In genomic region chr2:9327873-9328352, GRCh38 we compare ENCODE assay signal across 22 cellular contexts.
DNase-seq lines count a peak whose midpoint lies in the region; ATAC-seq, FAIRE-seq and TF ChIP-seq lines count a peak whose summit lies in the region.
"Had no signal": no experiment of that assay in that cellular context is flagged by ENCODE, and none has a peak within 500 bp of the region (broad histone marks: within the 10 kb centered on the region; RNA-seq: fewer than 3 reads in every experiment).

No MANE protein-coding gene starts in this region.

- peaks cover 0 to 20% (median 7%) of the 10 kb centered on the region in 5 donors for H3K27me3 Mint-ChIP-seq in naive thymus-derived CD4-positive, alpha-beta T cell

- no peak overlapping the region for H3K27ac Mint-ChIP-seq in naive thymus-derived CD4-positive, alpha-beta T cell
- H3K27ac Mint-ChIP-seq: activated naive CD8-positive, alpha-beta T cell had no signal

- H3K36me3 Mint-ChIP-seq in naive thymus-derived CD4-positive, alpha-beta T cell, result no peaks in the 10 kb centered on the region

- peak; percentile 61 for ATAC-seq in naive thymus-derived CD4-positive, alpha-beta T cell
- ATAC-seq in GM21786 (IDR thresholded peaks at IDR 0.05; ENCODE audit: unreplicated experiment) (no peak), GM18505 (IDR thresholded peaks at IDR 0.05; ENCODE audit: unreplicated experiment) (no peak)

- POLR2A ChIA-PET in naive thymus-derived CD4-positive, alpha-beta T cell (lab: Charles Lee), result interaction anchor here (0.7 kb wide), 1 partner anchor 18 kb away, joined by 3 read pairs; no protein-coding TSS in a partner anchor

- H3K27me3 ChIP-seq in bronchial epithelial cell (ENCODE audit: control insufficient read depth, insufficient read depth, low read length), result no peaks in the 10 kb centered on the region
- no peaks in the 10 kb centered on the region for H3K27me3 ChIP-seq in naive thymus-derived CD4-positive, alpha-beta T cell (ENCODE audit: control insufficient read depth in 2 of 2, insufficient read depth in 2 of 2, low read length in 2 of 2)
- H3K27me3 ChIP-seq: neutrophil, right lobe of liver had no signal

- H3K36me3 ChIP-seq in bronchial epithelial cell (ENCODE audit: control insufficient read depth, insufficient read depth, low read length), result peaks cover 12% of the 10 kb centered on the region
- no peaks in the 10 kb centered on the region for H3K36me3 ChIP-seq in naive thymus-derived CD4-positive, alpha-beta T cell (ENCODE audit: control insufficient read depth in 2 of 3, insufficient read depth in 3 of 3, low read length in 3 of 3)
- H3K36me3 ChIP-seq: neutrophil, right lobe of liver had no signal

- intact Hi-C loops in naive thymus-derived CD4-positive, alpha-beta T cell (cut with micrococcal nuclease), result no loop called here

- no peaks in the 10 kb centered on the region for H3K4me1 ChIP-seq in naive thymus-derived CD4-positive, alpha-beta T cell (ENCODE audit: control insufficient read depth in 2 of 2, insufficient read depth in 2 of 2, low read length in 2 of 2)
- H3K4me1 ChIP-seq: right lobe of liver had no signal

- H3K4me1 Mint-ChIP-seq in naive thymus-derived CD4-positive, alpha-beta T cell, result no peaks in the 10 kb centered on the region

- H3K9me3 ChIP-seq in naive thymus-derived CD4-positive, alpha-beta T cell (ENCODE audit: control insufficient read depth in 2 of 3, low read length in 3 of 3), result no peaks in the 10 kb centered on the region
- H3K9me3 ChIP-seq: neutrophil, right lobe of liver had no signal

- H3K27ac ChIP-seq in naive thymus-derived CD4-positive, alpha-beta T cell (ENCODE audit: low read depth, low read length), result no peak overlapping the region
- H3K27ac ChIP-seq: KMS-11, neutrophil, PC-9, right lobe of liver had no signal

- FAIRE-seq in bronchial epithelial cell (lab: Jason Lieb, UNC), result no peak
- FAIRE-seq: GM18507, kidney had no signal

- DNase-seq in DMS53 (lab: John Stamatoyannopoulos, UW) (peak; percentile 89), MV-4-11 (lab: John Stamatoyannopoulos, UW) (peak; percentile 7), bronchial epithelial cell (ENCODE audit: low read depth) (peak; percentile 76), Ammon's horn (ENCODE audit: low spot score) (no peak), midbrain (lab: John Stamatoyannopoulos, UW) (no peak)
- no peak for DNase-seq in naive thymus-derived CD4-positive, alpha-beta T cell
- DNase-seq: activated T-cell treated with anti-CD3 and anti-CD28 coated beads, Interleukin-2, amount 50 U/mL, for 1 hour; Calu3; kidney; NCI-H1436; NCI-H446; right lobe of liver; stimulated activated CD4-positive, alpha-beta T cell treated with anti-CD3 and anti-CD28 coated beads, Interleukin-1b, Interleukin-23, amount 100 ng/mL, for 48 hours had no signal

- H3K9me3 Mint-ChIP-seq in naive thymus-derived CD4-positive, alpha-beta T cell, result no peaks in the 10 kb centered on the region
- H3K9me3 Mint-ChIP-seq: brain, mesothelial cell of epicardium had no signal

- CTCF ChIA-PET in naive thymus-derived CD4-positive, alpha-beta T cell (lab: Charles Lee), result no interaction called here

- TF ChIP-seq CTCF in bronchial epithelial cell (IDR thresholded peaks at IDR 0.05; ENCODE audit: insufficient read depth, low read length, severe bottlenecking), result no peak

- TF ChIP-seq POLR2A in GM18505 (IDR thresholded peaks at IDR 0.05; ENCODE audit: borderline replicate concordance, extremely low read depth, insufficient read depth, insufficient read length), result no peak

- no peak overlapping the region for H3K4me3 Mint-ChIP-seq in naive thymus-derived CD4-positive, alpha-beta T cell
- H3K4me3 Mint-ChIP-seq: activated naive CD8-positive, alpha-beta T cell; brain; mesothelial cell of epicardium had no signal

- no peak overlapping the region for H3K4me3 ChIP-seq in bronchial epithelial cell (ENCODE audit: low read depth, low read length)
- no peak overlapping the region for H3K4me3 ChIP-seq in naive thymus-derived CD4-positive, alpha-beta T cell (ENCODE audit: low read length)
- H3K4me3 ChIP-seq: PC-9, right lobe of liver had no signal

Comparison
In these comparisons a context has a peak if more than half of its experiments do, and no peak if none do; other contexts are left out.
1. DNase-seq: peak in DMS53 (single experiment), MV-4-11 (single experiment) and bronchial epithelial cell (single experiment); none in naive thymus-derived CD4-positive, alpha-beta T cell (0 of 9), Ammon's horn (single experiment) and midbrain (single experiment).